14 cellular contexts compared by ENCODE assay signal in genomic region chr7:117871401-117871777, GRCh38.
DNase-seq lines count a peak whose midpoint lies in the region; ATAC-seq and TF ChIP-seq lines count a peak whose summit lies in the region.
"Had no signal": no experiment of that assay in that cellular context is flagged by ENCODE, and none has a peak within 500 bp of the region (broad histone marks: within the 10 kb centered on the region; RNA-seq: fewer than 3 reads in every experiment).

No MANE protein-coding gene starts in this region.

- H3K27me3 ChIP-seq in layer of hippocampus (ENCODE audit: control insufficient read depth, insufficient read depth, low read length) (no peaks in the 10 kb centered on the region), tibial artery (no peaks in the 10 kb centered on the region)

- ATAC-seq in GM18868 (IDR thresholded peaks at IDR 0.05; ENCODE audit: unreplicated experiment) (no peak), GM18511 (IDR thresholded peaks at IDR 0.05; ENCODE audit: unreplicated experiment) (no peak)

- no peak for TF ChIP-seq CTCF in tibial artery (IDR thresholded peaks at IDR 0.05)

- H3K36me3 Mint-ChIP-seq in dendritic cell treated with granulocyte-macrophage colony-stimulating factor and Interleukin-4, amounts not matched to agents 40 ng/mL and 50 ng/mL, for 4 days (ENCODE audit: low read depth) = peaks cover 57% of the 10 kb centered on the region

- intact Hi-C loops in dendritic cell treated with granulocyte-macrophage colony-stimulating factor and Interleukin-4, amounts not matched to agents 40 ng/mL and 50 ng/mL, for 4 days (cut with micrococcal nuclease) = loop anchor here (5.0 kb wide), 5 partner anchors 34 to 311 kb away; partner anchors contain the start of gene LSM8
- intact Hi-C loops in tibial artery (cut with DNase I; ENCODE audit: low total_unique reads) = loop anchor here (10.0 kb wide), 1 partner anchor 127 kb away; no protein-coding TSS in a partner anchor

- H3K27ac Mint-ChIP-seq in dendritic cell treated with granulocyte-macrophage colony-stimulating factor and Interleukin-4, amounts not matched to agents 40 ng/mL and 50 ng/mL, for 4 days = peak overlapping the region; percentile 77
- H3K27ac Mint-ChIP-seq: CD4-positive, alpha-beta memory T cell had no signal

- H3K4me1 Mint-ChIP-seq in dendritic cell treated with granulocyte-macrophage colony-stimulating factor and Interleukin-4, amounts not matched to agents 40 ng/mL and 50 ng/mL, for 4 days (ENCODE audit: low read depth) = peaks cover 61% of the 10 kb centered on the region

- H3K27me3 Mint-ChIP-seq in dendritic cell treated with granulocyte-macrophage colony-stimulating factor and Interleukin-4, amounts not matched to agents 40 ng/mL and 50 ng/mL, for 4 days = peaks cover 67% of the 10 kb centered on the region

- peak overlapping the region; percentile 93 for H3K27ac ChIP-seq in layer of hippocampus (ENCODE audit: low read depth, low read length)
- peak overlapping the region; percentile 73 to 80 for H3K27ac ChIP-seq in tibial artery
- H3K27ac ChIP-seq: 22Rv1, colonic mucosa had no signal

- H3K9me3 Mint-ChIP-seq in dendritic cell treated with granulocyte-macrophage colony-stimulating factor and Interleukin-4, amounts not matched to agents 40 ng/mL and 50 ng/mL, for 4 days = no peaks in the 10 kb centered on the region

- no peaks in the 10 kb centered on the region for H3K36me3 ChIP-seq in tibial artery
- H3K36me3 ChIP-seq: colonic mucosa had no signal

- DNase-seq in DMS79 treated with DMSO at 0.1 percent for 48 hours (lab: John Stamatoyannopoulos, UW) = peak; percentile 77
- DNase-seq in DMS79 (lab: John Stamatoyannopoulos, UW) = no peak
- DNase-seq in tibial artery = no peak
- DNase-seq in NCI-H146 (lab: John Stamatoyannopoulos, UW) = no peak
- DNase-seq: CD4-positive, alpha-beta memory T cell; GOT3; NCI-H1436 treated with DMSO at 0.1 percent for 48 hours; stimulated activated naive CD4-positive, alpha-beta T cell had no signal

- H3K4me3 Mint-ChIP-seq in dendritic cell treated with granulocyte-macrophage colony-stimulating factor and Interleukin-4, amounts not matched to agents 40 ng/mL and 50 ng/mL, for 4 days = peak overlapping the region; percentile 83

- no peaks in the 10 kb centered on the region for H3K9me3 ChIP-seq in tibial artery
- H3K9me3 ChIP-seq: colonic mucosa had no signal

- peak overlapping the region; percentile 84 to 96 for H3K4me3 ChIP-seq in tibial artery

- H3K4me1 ChIP-seq in tibial artery = peaks cover 0 to 19% (median 2%) of the 10 kb centered on the region in 4 donors
- H3K4me1 ChIP-seq: colonic mucosa had no signal
